8 cellular contexts compared by ENCODE assay signal in genomic region chr9:37026085-37026935, GRCh38. TPM values are rescaled to one million over a fixed set of nuclear protein-coding genes. Genes with fewer than 3 reads are reported as not detected.
DNase-seq lines count a peak whose midpoint lies in the region; ATAC-seq and TF ChIP-seq lines count a peak whose summit lies in the region.

No MANE protein-coding gene starts in this region.

- ATAC-seq in psoas muscle (no peak), HG03095 (IDR thresholded peaks at IDR 0.05; ENCODE audit: unreplicated experiment) (no peak), HG02938 (IDR thresholded peaks at IDR 0.05; ENCODE audit: unreplicated experiment) (no peak)

- peak overlapping the region; percentile 81; the same call in 1 of the 2 replicates for H3K4me2 ChIP-seq in MM.1S (ENCODE audit: low read depth, low read length)

- H3K4me1 ChIP-seq in MM.1S (ENCODE audit: low read length) (peaks cover 6% of the 10 kb centered on the region; the same call in 1 of the 2 replicates), psoas muscle (peaks cover 30% of the 10 kb centered on the region)

- TF ChIP-seq CTCF in MM.1S (IDR thresholded peaks at IDR 0.05; ENCODE audit: low read length): no peak
- TF ChIP-seq CTCF in chondrocyte (IDR thresholded peaks at IDR 0.05): no peak
- no peak for TF ChIP-seq CTCF in psoas muscle (IDR thresholded peaks at IDR 0.05)

- H3K36me3 Mint-ChIP-seq in chondrocyte (ENCODE audit: low read depth): peaks cover 3% of the 10 kb centered on the region

- peaks cover 76% of the 10 kb centered on the region for H3K27me3 Mint-ChIP-seq in chondrocyte (ENCODE audit: low read depth)

- H3K4me3 ChIP-seq in MM.1S (ENCODE audit: low read length): peak overlapping the region; percentile 49; the same call in 1 of the 2 replicates
- H3K4me3 ChIP-seq in psoas muscle: peak overlapping the region; percentile 49

- peaks cover 91% of the 10 kb centered on the region for H3K27me3 ChIP-seq in MM.1S (replicated peaks; ENCODE audit: insufficient read depth, low read length)
- peaks cover 3 to 98% (median 67%) of the 10 kb centered on the region in 3 donors for H3K27me3 ChIP-seq in psoas muscle (ENCODE audit: insufficient read depth in 3 of 3, low read length in 2 of 3)

- no peak overlapping the region for H2AFZ ChIP-seq in MM.1S (ENCODE audit: low read length)

- peaks cover 27% of the 10 kb centered on the region for H3K4me1 Mint-ChIP-seq in chondrocyte (ENCODE audit: low read depth)

- H3K9me3 ChIP-seq in MM.1S (replicated peaks; ENCODE audit: insufficient read depth, low read length): no peaks in the 10 kb centered on the region
- H3K9me3 ChIP-seq in psoas muscle: no peaks in the 10 kb centered on the region

- H3K9me3 Mint-ChIP-seq in chondrocyte (ENCODE audit: low read depth): no peaks in the 10 kb centered on the region

- H3K79me2 ChIP-seq in MM.1S (ENCODE audit: low read length): no peaks in the 10 kb centered on the region

- WGBS in psoas muscle, 3 donors: 1 to 2% (median 2%) methylated on average over 53 to 63 of the region's 63 CpGs

- H4K20me1 ChIP-seq in MM.1S (ENCODE audit: insufficient read depth, low read length): no peaks in the 10 kb centered on the region

- no peaks in the 10 kb centered on the region for H3F3A ChIP-seq in MM.1S (ENCODE audit: insufficient read depth, low read length)

- H3K27ac Mint-ChIP-seq in chondrocyte (ENCODE audit: unreplicated experiment): no peak overlapping the region

- intact Hi-C loops in psoas muscle (cut with DNase I): no loop called here

- H3K9ac ChIP-seq in MM.1S (ENCODE audit: low read length): no peak overlapping the region

- no peaks in the 10 kb centered on the region for H3K9me2 ChIP-seq in MM.1S (replicated peaks; ENCODE audit: insufficient read depth, low read length)

- peak; percentile 12 to 66 (median 60) for DNase-seq in NCI-H1417 (lab: John Stamatoyannopoulos, UW)
- no peak for DNase-seq in NCI-H1417 treated with DMSO at 0.1 percent for 48 hours (lab: John Stamatoyannopoulos, UW)
- DNase-seq in MM.1S: no peak
- no peak for DNase-seq in chondrocyte (ENCODE audit: low spot score)
- DNase-seq in psoas muscle: peak in 1 of 2 donors; percentile 43
- DNase-seq in activated gamma-delta T cell treated with Interleukin-2 at 50 U/mL for 16 hours: no peak

- H3K27ac ChIP-seq in MM.1S (ENCODE audit: low read length) (no peak overlapping the region), psoas muscle (no peak overlapping the region)

- H3K4me3 Mint-ChIP-seq in chondrocyte (ENCODE audit: unreplicated experiment): peak overlapping the region; percentile 62

- no peaks in the 10 kb centered on the region for H3K36me3 ChIP-seq in MM.1S (replicated peaks; ENCODE audit: insufficient read depth, low read length)
- no peaks in the 10 kb centered on the region for H3K36me3 ChIP-seq in psoas muscle (ENCODE audit: insufficient read depth in 1 of 2, low read depth in 1 of 2)

RNA-seq across cellular contexts. Expression of gene PAX5, which starts 7.8 kb away (rescaled TPM):
- not detected in 3 replicates for total RNA-seq in chondrocyte
- total RNA-seq in psoas muscle: under 1 TPM in 2 of 4 donors, not detected in 2; 0.09 to 0.50 TPM
- polyA plus RNA-seq in psoas muscle: under 1 TPM in 2 of 3 donors, not detected in 1; under 0.01 to 0.03 TPM

Comparison
In these comparisons a context has a peak if more than half of its experiments do, and no peak if none do; other contexts are left out.
1. DNase-seq: peak in NCI-H1417 (3 of 3); none in NCI-H1417 treated with DMSO at 0.1 percent for 48 hours (single experiment), MM.1S (single experiment), chondrocyte (single experiment) and activated gamma-delta T cell treated with Interleukin-2 at 50 U/mL for 16 hours (single experiment).